1 cellular context compared by ENCODE assay signal in the genomic region with DNA sequence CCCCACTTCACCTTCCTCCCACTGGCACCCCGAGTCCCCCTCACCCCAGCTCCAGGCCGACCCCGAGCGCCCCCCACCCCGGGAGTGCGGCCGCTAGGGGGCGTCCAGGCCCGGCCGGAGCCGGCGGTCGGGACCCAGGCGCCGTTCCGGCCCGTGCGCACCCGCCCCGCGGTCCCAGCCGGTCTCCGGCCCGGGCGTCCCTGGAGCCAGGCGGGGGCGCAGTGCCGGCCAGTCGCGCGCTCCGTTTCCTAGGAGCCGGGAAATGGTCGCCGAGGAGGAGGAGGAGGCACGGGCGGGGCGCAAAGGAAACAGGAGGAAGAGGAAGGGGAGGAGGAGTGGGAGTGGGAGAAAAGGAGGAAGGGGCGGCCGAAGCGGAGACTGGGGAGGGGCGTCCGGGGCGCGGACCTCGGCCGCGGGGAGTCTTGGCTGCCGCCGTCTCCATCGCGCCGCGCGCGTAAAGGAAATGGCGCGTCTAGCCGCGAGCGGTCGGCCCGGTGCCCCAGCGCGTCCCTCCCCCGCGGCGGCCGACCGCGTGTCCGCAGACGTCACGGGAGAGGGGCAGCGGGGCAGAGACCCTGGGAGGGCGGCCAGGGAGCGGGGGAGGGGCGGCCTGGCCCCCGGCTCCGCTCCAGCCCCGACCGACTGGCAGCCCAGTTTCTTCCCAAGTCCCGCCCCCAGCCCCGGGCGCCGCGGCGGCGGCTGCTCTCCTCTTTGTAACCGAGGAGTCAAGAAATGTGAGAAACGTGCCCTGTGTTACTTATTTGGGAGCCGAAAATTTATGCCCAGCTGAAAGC.
TF ChIP-seq lines count a peak whose summit lies in the region.

No MANE protein-coding gene starts in this region.

TF ChIP-seq in K562, 482 proteins besides CTCF, POLR2A, EP300 and RAD21 (continued from another document and continues in another):
- TF ChIP-seq GABPA (tag; conservative IDR thresholded peaks at IDR 0.05; ENCODE audit: low read depth), result 0 out of 2 replicates have a peak, but pooled peaks have one; percentile 45
- TF ChIP-seq, protein P1, sequence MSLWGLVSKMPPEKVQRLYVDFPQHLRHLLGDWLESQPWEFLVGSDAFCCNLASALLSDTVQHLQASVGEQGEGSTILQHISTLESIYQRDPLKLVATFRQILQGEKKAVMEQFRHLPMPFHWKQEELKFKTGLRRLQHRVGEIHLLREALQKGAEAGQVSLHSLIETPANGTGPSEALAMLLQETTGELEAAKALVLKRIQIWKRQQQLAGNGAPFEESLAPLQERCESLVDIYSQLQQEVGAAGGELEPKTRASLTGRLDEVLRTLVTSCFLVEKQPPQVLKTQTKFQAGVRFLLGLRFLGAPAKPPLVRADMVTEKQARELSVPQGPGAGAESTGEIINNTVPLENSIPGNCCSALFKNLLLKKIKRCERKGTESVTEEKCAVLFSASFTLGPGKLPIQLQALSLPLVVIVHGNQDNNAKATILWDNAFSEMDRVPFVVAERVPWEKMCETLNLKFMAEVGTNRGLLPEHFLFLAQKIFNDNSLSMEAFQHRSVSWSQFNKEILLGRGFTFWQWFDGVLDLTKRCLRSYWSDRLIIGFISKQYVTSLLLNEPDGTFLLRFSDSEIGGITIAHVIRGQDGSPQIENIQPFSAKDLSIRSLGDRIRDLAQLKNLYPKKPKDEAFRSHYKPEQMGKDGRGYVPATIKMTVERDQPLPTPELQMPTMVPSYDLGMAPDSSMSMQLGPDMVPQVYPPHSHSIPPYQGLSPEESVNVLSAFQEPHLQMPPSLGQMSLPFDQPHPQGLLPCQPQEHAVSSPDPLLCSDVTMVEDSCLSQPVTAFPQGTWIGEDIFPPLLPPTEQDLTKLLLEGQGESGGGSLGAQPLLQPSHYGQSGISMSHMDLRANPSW (CRISPR knock-in tag; IDR thresholded peaks at IDR 0.05), result no peak
- TF ChIP-seq, protein P2, sequence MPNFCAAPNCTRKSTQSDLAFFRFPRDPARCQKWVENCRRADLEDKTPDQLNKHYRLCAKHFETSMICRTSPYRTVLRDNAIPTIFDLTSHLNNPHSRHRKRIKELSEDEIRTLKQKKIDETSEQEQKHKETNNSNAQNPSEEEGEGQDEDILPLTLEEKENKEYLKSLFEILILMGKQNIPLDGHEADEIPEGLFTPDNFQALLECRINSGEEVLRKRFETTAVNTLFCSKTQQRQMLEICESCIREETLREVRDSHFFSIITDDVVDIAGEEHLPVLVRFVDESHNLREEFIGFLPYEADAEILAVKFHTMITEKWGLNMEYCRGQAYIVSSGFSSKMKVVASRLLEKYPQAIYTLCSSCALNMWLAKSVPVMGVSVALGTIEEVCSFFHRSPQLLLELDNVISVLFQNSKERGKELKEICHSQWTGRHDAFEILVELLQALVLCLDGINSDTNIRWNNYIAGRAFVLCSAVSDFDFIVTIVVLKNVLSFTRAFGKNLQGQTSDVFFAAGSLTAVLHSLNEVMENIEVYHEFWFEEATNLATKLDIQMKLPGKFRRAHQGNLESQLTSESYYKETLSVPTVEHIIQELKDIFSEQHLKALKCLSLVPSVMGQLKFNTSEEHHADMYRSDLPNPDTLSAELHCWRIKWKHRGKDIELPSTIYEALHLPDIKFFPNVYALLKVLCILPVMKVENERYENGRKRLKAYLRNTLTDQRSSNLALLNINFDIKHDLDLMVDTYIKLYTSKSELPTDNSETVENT (CRISPR knock-in tag; IDR thresholded peaks at IDR 0.05), result 0 out of 2 replicates have a peak, but pooled peaks have one; percentile 22
- no peak for TF ChIP-seq RBM22 (IDR thresholded peaks at IDR 0.05; ENCODE audit: low read depth, low read length, poor library complexity, severe bottlenecking)
- TF ChIP-seq ARID1B (IDR thresholded peaks at IDR 0.05), result peak; percentile 28; the same call in 1 of the 2 replicates
- no peak for TF ChIP-seq MIER1 (IDR thresholded peaks at IDR 0.05; ENCODE audit: low read depth)
- TF ChIP-seq GTF2E2 (tag; IDR thresholded peaks at IDR 0.05), result no peak; the same call in 1 of the 2 replicates
- no peak for TF ChIP-seq ILK (tag; IDR thresholded peaks at IDR 0.05; ENCODE audit: borderline replicate concordance, low read depth)
- TF ChIP-seq MYC (IDR thresholded peaks at IDR 0.05; ENCODE audit: low read depth, low read length), result peak; percentile 65
- TF ChIP-seq MYC (CRISPR knock-in tag; IDR thresholded peaks at IDR 0.05; ENCODE audit: borderline replicate concordance, low read depth), result no peak
- TF ChIP-seq, protein P3, sequence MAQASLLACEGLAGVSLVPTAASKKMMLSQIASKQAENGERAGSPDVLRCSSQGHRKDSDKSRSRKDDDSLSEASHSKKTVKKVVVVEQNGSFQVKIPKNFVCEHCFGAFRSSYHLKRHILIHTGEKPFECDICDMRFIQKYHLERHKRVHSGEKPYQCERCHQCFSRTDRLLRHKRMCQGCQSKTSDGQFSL (CRISPR knock-in tag; IDR thresholded peaks at IDR 0.05), result peak; percentile 83; the same call in 1 of the 2 replicates
- TF ChIP-seq, protein P3 (tag; IDR thresholded peaks at IDR 0.05), result peak in 1 of 2 experiments; percentile 85; a peak in 1 of 4 replicates
- TF ChIP-seq, protein P4, sequence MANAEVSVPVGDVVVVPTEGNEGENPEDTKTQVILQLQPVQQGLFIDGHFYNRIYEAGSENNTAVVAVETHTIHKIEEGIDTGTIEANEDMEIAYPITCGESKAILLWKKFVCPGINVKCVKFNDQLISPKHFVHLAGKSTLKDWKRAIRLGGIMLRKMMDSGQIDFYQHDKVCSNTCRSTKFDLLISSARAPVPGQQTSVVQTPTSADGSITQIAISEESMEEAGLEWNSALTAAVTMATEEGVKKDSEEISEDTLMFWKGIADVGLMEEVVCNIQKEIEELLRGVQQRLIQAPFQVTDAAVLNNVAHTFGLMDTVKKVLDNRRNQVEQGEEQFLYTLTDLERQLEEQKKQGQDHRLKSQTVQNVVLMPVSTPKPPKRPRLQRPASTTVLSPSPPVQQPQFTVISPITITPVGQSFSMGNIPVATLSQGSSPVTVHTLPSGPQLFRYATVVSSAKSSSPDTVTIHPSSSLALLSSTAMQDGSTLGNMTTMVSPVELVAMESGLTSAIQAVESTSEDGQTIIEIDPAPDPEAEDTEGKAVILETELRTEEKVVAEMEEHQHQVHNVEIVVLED (CRISPR knock-in tag; IDR thresholded peaks at IDR 0.05), result 0 out of 2 replicates have a peak, but pooled peaks have one; percentile 25
- TF ChIP-seq HDAC2 (IDR thresholded peaks at IDR 0.05), result 0 out of 2 replicates have a peak, but pooled peaks have one; percentile 19
- TF ChIP-seq TCF3 (CRISPR knock-in tag; IDR thresholded peaks at IDR 0.05), result 0 out of 2 replicates have a peak, but pooled peaks have one; percentile 8
- TF ChIP-seq MEIS2 (IDR thresholded peaks at IDR 0.05; ENCODE audit: partially characterized antibody), result no peak
- TF ChIP-seq SMARCA5 (IDR thresholded peaks at IDR 0.05), result no peak
- TF ChIP-seq, protein P5, sequence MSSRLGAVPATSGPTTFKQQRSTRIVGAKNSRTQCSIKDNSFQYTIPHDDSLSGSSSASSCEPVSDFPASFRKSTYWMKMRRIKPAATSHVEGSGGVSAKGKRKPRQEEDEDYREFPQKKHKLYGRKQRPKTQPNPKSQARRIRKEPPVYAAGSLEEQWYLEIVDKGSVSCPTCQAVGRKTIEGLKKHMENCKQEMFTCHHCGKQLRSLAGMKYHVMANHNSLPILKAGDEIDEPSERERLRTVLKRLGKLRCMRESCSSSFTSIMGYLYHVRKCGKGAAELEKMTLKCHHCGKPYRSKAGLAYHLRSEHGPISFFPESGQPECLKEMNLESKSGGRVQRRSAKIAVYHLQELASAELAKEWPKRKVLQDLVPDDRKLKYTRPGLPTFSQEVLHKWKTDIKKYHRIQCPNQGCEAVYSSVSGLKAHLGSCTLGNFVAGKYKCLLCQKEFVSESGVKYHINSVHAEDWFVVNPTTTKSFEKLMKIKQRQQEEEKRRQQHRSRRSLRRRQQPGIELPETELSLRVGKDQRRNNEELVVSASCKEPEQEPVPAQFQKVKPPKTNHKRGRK (tag; IDR thresholded peaks at IDR 0.05), result peak; percentile 30; the same call in 1 of the 2 replicates
- TF ChIP-seq NR2C2 (CRISPR knock-in tag; IDR thresholded peaks at IDR 0.05), result no peak
- peak; percentile 28; the same call in 1 of the 2 replicates for TF ChIP-seq NR2C2 (tag; IDR thresholded peaks at IDR 0.05)
- peak in 2 of 3 experiments; percentile 69 to 88 for TF ChIP-seq YY1 (IDR thresholded peaks at IDR 0.05; ENCODE audit: borderline replicate concordance in 1 of 3, control insufficient read depth in 1 of 3, extremely low read depth in 1 of 3, insufficient read depth in 3 of 3, insufficient read length in 1 of 3, insufficient replicate concordance in 2 of 3, low read depth in 1 of 3, low read length in 2 of 3)
- no peak for TF ChIP-seq WHSC1 (IDR thresholded peaks at IDR 0.05; ENCODE audit: low read length)
- TF ChIP-seq, protein P6, sequence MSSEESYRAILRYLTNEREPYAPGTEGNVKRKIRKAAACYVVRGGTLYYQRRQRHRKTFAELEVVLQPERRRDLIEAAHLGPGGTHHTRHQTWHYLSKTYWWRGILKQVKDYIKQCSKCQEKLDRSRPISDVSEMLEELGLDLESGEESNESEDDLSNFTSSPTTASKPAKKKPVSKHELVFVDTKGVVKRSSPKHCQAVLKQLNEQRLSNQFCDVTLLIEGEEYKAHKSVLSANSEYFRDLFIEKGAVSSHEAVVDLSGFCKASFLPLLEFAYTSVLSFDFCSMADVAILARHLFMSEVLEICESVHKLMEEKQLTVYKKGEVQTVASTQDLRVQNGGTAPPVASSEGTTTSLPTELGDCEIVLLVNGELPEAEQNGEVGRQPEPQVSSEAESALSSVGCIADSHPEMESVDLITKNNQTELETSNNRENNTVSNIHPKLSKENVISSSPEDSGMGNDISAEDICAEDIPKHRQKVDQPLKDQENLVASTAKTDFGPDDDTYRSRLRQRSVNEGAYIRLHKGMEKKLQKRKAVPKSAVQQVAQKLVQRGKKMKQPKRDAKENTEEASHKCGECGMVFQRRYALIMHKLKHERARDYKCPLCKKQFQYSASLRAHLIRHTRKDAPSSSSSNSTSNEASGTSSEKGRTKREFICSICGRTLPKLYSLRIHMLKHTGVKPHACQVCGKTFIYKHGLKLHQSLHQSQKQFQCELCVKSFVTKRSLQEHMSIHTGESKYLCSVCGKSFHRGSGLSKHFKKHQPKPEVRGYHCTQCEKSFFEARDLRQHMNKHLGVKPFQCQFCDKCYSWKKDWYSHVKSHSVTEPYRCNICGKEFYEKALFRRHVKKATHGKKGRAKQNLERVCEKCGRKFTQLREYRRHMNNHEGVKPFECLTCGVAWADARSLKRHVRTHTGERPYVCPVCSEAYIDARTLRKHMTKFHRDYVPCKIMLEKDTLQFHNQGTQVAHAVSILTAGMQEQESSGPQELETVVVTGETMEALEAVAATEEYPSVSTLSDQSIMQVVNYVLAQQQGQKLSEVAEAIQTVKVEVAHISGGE (CRISPR knock-in tag; IDR thresholded peaks at IDR 0.05), result peak in 2 of 3 experiments; percentile 26 to 71; a peak in 3 of 6 replicates
- no peak for TF ChIP-seq ZNF124 (CRISPR knock-in tag; IDR thresholded peaks at IDR 0.05)
- TF ChIP-seq ZNF133 (CRISPR knock-in tag; IDR thresholded peaks at IDR 0.05), result no peak
- TF ChIP-seq, protein P7, sequence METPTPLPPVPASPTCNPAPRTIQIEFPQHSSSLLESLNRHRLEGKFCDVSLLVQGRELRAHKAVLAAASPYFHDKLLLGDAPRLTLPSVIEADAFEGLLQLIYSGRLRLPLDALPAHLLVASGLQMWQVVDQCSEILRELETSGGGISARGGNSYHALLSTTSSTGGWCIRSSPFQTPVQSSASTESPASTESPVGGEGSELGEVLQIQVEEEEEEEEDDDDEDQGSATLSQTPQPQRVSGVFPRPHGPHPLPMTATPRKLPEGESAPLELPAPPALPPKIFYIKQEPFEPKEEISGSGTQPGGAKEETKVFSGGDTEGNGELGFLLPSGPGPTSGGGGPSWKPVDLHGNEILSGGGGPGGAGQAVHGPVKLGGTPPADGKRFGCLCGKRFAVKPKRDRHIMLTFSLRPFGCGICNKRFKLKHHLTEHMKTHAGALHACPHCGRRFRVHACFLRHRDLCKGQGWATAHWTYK (CRISPR knock-in tag; IDR thresholded peaks at IDR 0.05), result no peak
- TF ChIP-seq, protein P8, sequence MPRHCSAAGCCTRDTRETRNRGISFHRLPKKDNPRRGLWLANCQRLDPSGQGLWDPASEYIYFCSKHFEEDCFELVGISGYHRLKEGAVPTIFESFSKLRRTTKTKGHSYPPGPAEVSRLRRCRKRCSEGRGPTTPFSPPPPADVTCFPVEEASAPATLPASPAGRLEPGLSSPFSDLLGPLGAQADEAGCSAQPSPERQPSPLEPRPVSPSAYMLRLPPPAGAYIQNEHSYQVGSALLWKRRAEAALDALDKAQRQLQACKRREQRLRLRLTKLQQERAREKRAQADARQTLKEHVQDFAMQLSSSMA (CRISPR knock-in tag; IDR thresholded peaks at IDR 0.05), result no peak
- TF ChIP-seq, protein P9, sequence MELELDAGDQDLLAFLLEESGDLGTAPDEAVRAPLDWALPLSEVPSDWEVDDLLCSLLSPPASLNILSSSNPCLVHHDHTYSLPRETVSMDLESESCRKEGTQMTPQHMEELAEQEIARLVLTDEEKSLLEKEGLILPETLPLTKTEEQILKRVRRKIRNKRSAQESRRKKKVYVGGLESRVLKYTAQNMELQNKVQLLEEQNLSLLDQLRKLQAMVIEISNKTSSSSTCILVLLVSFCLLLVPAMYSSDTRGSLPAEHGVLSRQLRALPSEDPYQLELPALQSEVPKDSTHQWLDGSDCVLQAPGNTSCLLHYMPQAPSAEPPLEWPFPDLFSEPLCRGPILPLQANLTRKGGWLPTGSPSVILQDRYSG (tag; conservative IDR thresholded peaks at IDR 0.05; ENCODE audit: low read depth), result no peak
- peak; percentile 56 for TF ChIP-seq PRPF4 (IDR thresholded peaks at IDR 0.05; ENCODE audit: insufficient read depth, low read depth, low read length, poor library complexity, severe bottlenecking)
- peak; percentile 84; the same call in 1 of the 2 replicates for TF ChIP-seq HDAC6 (IDR thresholded peaks at IDR 0.05; ENCODE audit: low read depth, low read length)
- TF ChIP-seq, protein P10, sequence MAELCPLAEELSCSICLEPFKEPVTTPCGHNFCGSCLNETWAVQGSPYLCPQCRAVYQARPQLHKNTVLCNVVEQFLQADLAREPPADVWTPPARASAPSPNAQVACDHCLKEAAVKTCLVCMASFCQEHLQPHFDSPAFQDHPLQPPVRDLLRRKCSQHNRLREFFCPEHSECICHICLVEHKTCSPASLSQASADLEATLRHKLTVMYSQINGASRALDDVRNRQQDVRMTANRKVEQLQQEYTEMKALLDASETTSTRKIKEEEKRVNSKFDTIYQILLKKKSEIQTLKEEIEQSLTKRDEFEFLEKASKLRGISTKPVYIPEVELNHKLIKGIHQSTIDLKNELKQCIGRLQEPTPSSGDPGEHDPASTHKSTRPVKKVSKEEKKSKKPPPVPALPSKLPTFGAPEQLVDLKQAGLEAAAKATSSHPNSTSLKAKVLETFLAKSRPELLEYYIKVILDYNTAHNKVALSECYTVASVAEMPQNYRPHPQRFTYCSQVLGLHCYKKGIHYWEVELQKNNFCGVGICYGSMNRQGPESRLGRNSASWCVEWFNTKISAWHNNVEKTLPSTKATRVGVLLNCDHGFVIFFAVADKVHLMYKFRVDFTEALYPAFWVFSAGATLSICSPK (IDR thresholded peaks at IDR 0.05; ENCODE audit: borderline replicate concordance), result no peak
- TF ChIP-seq NFXL1 (CRISPR knock-in tag; IDR thresholded peaks at IDR 0.05), result no peak
